ENCODE assay signal across 8 cellular contexts in the genomic region with DNA sequence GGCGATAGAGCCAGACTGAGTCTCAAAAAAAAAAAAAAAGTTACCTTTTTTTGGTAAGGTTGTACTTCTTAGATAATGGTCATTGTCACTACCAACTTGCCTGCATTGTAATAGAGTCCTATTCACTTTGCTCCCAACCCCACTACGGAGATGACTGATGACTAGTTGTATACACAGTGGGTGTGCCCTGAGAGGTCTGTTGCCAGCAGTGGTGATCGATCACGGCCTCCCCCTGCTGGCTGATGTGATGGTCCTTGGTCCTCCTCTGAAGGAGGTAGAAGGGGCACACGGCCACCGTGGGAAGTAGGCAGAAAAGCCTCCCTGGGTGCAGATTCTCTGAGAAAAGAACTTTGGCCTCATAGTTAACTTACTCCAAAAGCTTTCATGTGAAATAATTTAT. TPM values are rescaled to one million over a fixed set of nuclear protein-coding genes. Genes with fewer than 3 reads are reported as not detected.
DNase-seq lines count a peak whose midpoint lies in the region; ATAC-seq, FAIRE-seq and TF ChIP-seq lines count a peak whose summit lies in the region.

No MANE protein-coding gene starts in this region.

- H3K4me2 ChIP-seq in osteoblast (ENCODE audit: insufficient read depth, low read length): no peak overlapping the region

- no peak for TF ChIP-seq POLR2A in gastroesophageal sphincter (IDR thresholded peaks at IDR 0.05)

- H3K36me3 ChIP-seq in bronchial epithelial cell (ENCODE audit: control insufficient read depth, insufficient read depth, low read length) (no peaks in the 10 kb centered on the region), osteoblast (ENCODE audit: insufficient read depth, low read length) (no peaks in the 10 kb centered on the region), gastroesophageal sphincter (no peaks in the 10 kb centered on the region)

- no peak for FAIRE-seq in bronchial epithelial cell (lab: Jason Lieb, UNC)

- 0 to 37% methylated on average over 1 to 5 of the region's 6 CpGs for WGBS in gastroesophageal sphincter (ENCODE audit: low coverage in 1 of 2), 2 donors

- H2AFZ ChIP-seq in osteoblast (ENCODE audit: low read length): no peak overlapping the region

- H3K9me3 ChIP-seq in osteoblast (ENCODE audit: low read depth, low read length) (no peaks in the 10 kb centered on the region), gastroesophageal sphincter (no peaks in the 10 kb centered on the region)

- peak; percentile 69 for ATAC-seq in HG03442 (IDR thresholded peaks at IDR 0.05; ENCODE audit: unreplicated experiment)
- ATAC-seq in gastroesophageal sphincter: no peak

- DNase-seq in activated effector memory CD4-positive, alpha-beta T cell treated with anti-CD3 and anti-CD28 coated beads, Interleukin-2, amount 50 U/mL, for 16 hours: peak; percentile 66
- no peak for DNase-seq in activated effector memory CD4-positive, alpha-beta T cell treated with Interleukin-2 at 50 U/mL for 16 hours
- DNase-seq in SK-N-DZ (ENCODE audit: low spot score) (peak; percentile 26), bronchial epithelial cell (ENCODE audit: low read depth) (peak; percentile 80), osteoblast (ENCODE audit: insufficient read length, low spot score, missing footprints) (peak; percentile 92), NCI-H2081 (lab: John Stamatoyannopoulos, UW) (no peak)

- H3K27ac ChIP-seq in osteoblast (ENCODE audit: low read depth, low read length): no peak overlapping the region
- no peak overlapping the region for H3K27ac ChIP-seq in gastroesophageal sphincter

- no peak for TF ChIP-seq EP300 in gastroesophageal sphincter (IDR thresholded peaks at IDR 0.05)

- peak; percentile 72 for TF ChIP-seq CTCF in bronchial epithelial cell (IDR thresholded peaks at IDR 0.05; ENCODE audit: insufficient read depth, low read length, severe bottlenecking)
- TF ChIP-seq CTCF in osteoblast (IDR thresholded peaks at IDR 0.05; ENCODE audit: extremely low read depth, low read depth, low read length): peak; percentile 62
- TF ChIP-seq CTCF in gastroesophageal sphincter (IDR thresholded peaks at IDR 0.05): no peak

- no peaks in the 10 kb centered on the region for H3K4me1 ChIP-seq in osteoblast (ENCODE audit: insufficient read depth, low read length)
- H3K4me1 ChIP-seq in gastroesophageal sphincter: no peaks in the 10 kb centered on the region

- H3K4me3 ChIP-seq in bronchial epithelial cell (ENCODE audit: low read depth, low read length) (no peak overlapping the region), osteoblast (ENCODE audit: insufficient read depth, low read length) (no peak overlapping the region), gastroesophageal sphincter (no peak overlapping the region)

- H3K27me3 ChIP-seq in bronchial epithelial cell (ENCODE audit: control insufficient read depth, insufficient read depth, low read length) (peaks cover 2% of the 10 kb centered on the region), osteoblast (ENCODE audit: insufficient read depth, low read length) (peaks cover 26% of the 10 kb centered on the region), gastroesophageal sphincter (peaks cover 13% of the 10 kb centered on the region)

- H4K20me1 ChIP-seq in osteoblast (ENCODE audit: insufficient read depth, low read length): no peaks in the 10 kb centered on the region

- H3K79me2 ChIP-seq in osteoblast (ENCODE audit: insufficient read depth, low read length): no peaks in the 10 kb centered on the region

RNA-seq across cellular contexts. Expression of a gene that starts 10.7 kb away (rescaled TPM):
- not detected in 2 replicates for polyA plus RNA-seq in SK-N-DZ (2014; cell fraction: cytosol; rRNA removed)
- polyA plus RNA-seq in SK-N-DZ (2014; cell fraction: nucleus; rRNA removed): not detected in 2 replicates
- total RNA-seq in bronchial epithelial cell (8.2 and 37.5 TPM in 2 replicates), osteoblast (0.72 and 1.2 TPM in 2 replicates), gastroesophageal sphincter (1 to 10 TPM in 1 of 4 donors, not detected in 3; 2.3 TPM)

RNA-seq across cellular contexts. Expression of a gene that starts 35.0 kb away (rescaled TPM):
- 237 and 267 TPM in 2 replicates for polyA plus RNA-seq in SK-N-DZ (2014; cell fraction: cytosol; rRNA removed)
- polyA plus RNA-seq in SK-N-DZ (2014; cell fraction: nucleus; rRNA removed): 151 and 153 TPM in 2 replicates
- total RNA-seq in bronchial epithelial cell (19.0 and 37.9 TPM in 2 replicates), osteoblast (18.9 and 19.2 TPM in 2 replicates), gastroesophageal sphincter (10 to 100 TPM; 31.8 to 66.3 (median 38.6) TPM)

Comparison
In these comparisons a context has a peak if more than half of its experiments do, and no peak if none do; other contexts are left out.
1. DNase-seq: peak in activated effector memory CD4-positive, alpha-beta T cell treated with anti-CD3 and anti-CD28 coated beads, Interleukin-2, amount 50 U/mL, for 16 hours (single experiment), SK-N-DZ (single experiment), bronchial epithelial cell (single experiment) and osteoblast (single experiment); none in activated effector memory CD4-positive, alpha-beta T cell treated with Interleukin-2 at 50 U/mL for 16 hours (single experiment) and NCI-H2081 (0 of 2).
2. CTCF ChIP-seq: peak in bronchial epithelial cell (single experiment) and osteoblast (single experiment); none in gastroesophageal sphincter (0 of 4).